Comparison of ENCODE assay signal across 8 cellular contexts in the genomic region with DNA sequence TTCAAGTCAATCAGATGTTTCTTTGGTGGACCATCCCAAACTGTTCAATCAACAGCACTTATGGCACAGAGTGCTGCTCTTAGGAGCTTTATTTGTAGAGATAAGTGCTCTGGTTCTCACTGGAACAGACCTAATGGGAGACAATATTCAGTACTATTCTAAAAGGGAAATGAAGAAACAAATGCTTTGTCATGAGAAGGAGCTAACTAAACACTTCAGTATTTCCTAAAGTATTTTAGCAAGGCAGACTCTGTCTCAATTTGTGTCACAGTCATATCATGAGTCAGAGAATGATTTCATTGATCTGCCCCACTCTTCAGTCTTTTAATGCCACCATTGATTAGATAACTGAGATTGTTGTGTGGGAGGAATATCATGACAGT.
DNase-seq lines count a peak whose midpoint lies in the region; ATAC-seq and TF ChIP-seq lines count a peak whose summit lies in the region.

No MANE protein-coding gene starts in this region.

- no peaks in the 10 kb centered on the region for H3K4me1 ChIP-seq in aorta (ENCODE audit: control insufficient read depth in 1 of 2, insufficient read depth in 2 of 2, low read length in 2 of 2)

- DNase-seq in HCEC 1CT (peak; percentile 77), NB4 (ENCODE audit: low read depth) (peak; percentile 32), hepatic stellate cell (ENCODE audit: low spot score) (peak; percentile 8), SKM-1 treated with dmso at 0.1 percent for 144 hours (lab: John Stamatoyannopoulos, UW; ENCODE audit: unreplicated experiment) (no peak), aorta (no peak), NCI-H2227 (lab: John Stamatoyannopoulos, UW; ENCODE audit: unreplicated experiment) (no peak), kidney glomerular epithelial cell (lab: John Stamatoyannopoulos, UW) (no peak)

- TF ChIP-seq POLR2A in GM18505 (IDR thresholded peaks at IDR 0.05; ENCODE audit: borderline replicate concordance, extremely low read depth, insufficient read depth, insufficient read length) (no peak), NB4 (IDR thresholded peaks at IDR 0.05; ENCODE audit: extremely low read depth, insufficient read length) (no peak)

- H3K4me3 ChIP-seq in NB4 (ENCODE audit: low read depth, low read length) (no peak overlapping the region), aorta (ENCODE audit: low read length in 2 of 2) (no peak overlapping the region)

- no peak overlapping the region for H3K27ac ChIP-seq in aorta (ENCODE audit: low read depth in 1 of 2, low read length in 2 of 2)

- H3K36me3 ChIP-seq in aorta (ENCODE audit: control insufficient read depth in 1 of 2, insufficient read depth in 2 of 2, low read length in 1 of 2), result no peaks in the 10 kb centered on the region

- H3K9me3 ChIP-seq in aorta (ENCODE audit: control insufficient read depth, low read length), result no peaks in the 10 kb centered on the region

- intact Hi-C loops in aorta (cut with DNase I), result no loop called here

- H3K27me3 ChIP-seq in aorta (ENCODE audit: control insufficient read depth in 1 of 2, insufficient read depth in 2 of 2, low read length in 1 of 2), result no peaks in the 10 kb centered on the region

- no peak for TF ChIP-seq CTCF in NB4 (IDR thresholded peaks at IDR 0.05; ENCODE audit: low read depth, low read length)

- ATAC-seq in GM18505 (IDR thresholded peaks at IDR 0.05; ENCODE audit: unreplicated experiment), result peak; percentile 45
- no peak for ATAC-seq in aorta (ENCODE audit: low FRiP score)

Comparison
In these comparisons a context has a peak if more than half of its experiments do, and no peak if none do; other contexts are left out.
1. DNase-seq: peak in HCEC 1CT (single experiment), NB4 (single experiment) and hepatic stellate cell (single experiment); none in SKM-1 treated with dmso at 0.1 percent for 144 hours (single experiment), aorta (0 of 2), NCI-H2227 (single experiment) and kidney glomerular epithelial cell (single experiment).